In the genomic region with DNA sequence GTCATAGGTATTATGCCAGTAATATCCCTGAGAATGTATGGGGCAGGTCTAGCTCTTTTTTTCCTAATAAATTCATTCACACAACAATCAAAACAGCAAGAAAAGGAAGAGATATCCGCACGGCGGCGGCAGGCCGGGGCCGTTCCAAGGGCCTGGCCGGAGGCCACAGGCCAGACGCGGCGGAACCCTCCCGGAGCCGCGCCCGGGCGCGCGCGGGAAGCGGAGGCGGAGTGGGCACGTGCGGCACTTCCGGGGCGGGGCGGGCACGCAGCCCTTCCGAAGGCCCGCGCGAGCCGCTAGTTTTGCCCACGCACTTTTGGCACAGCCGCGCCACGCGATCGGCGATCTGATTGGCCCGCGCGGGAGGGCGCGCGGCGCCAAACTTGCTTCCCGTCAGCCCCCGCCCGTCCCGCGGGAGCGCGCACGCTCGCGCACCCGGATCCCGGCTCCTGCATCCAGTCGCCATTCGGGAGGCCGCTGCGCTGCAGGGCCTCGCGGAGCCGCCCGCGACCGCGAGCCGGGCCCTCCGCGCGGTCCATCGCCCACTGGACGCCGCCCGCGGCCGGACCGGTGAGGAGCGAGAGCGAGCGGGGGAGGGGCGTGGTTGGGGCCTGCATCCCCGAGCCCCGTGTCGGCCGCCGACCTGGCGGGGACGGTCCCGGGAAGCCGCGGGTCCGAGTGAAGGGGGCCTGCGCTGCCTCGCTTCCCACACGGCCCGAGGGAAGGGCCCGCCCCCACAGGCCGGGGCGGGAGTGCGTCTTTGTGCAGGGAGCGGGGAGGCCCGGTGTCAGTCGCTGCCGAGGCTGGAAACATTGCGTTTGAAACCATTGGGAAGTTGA, we compare ENCODE assay signal across 8 cellular contexts. TPM values are rescaled to one million over a fixed set of nuclear protein-coding genes. Genes with fewer than 3 reads are reported as not detected.
DNase-seq lines count a peak whose midpoint lies in the region; ATAC-seq and TF ChIP-seq lines count a peak whose summit lies in the region.

A gene with protein sequence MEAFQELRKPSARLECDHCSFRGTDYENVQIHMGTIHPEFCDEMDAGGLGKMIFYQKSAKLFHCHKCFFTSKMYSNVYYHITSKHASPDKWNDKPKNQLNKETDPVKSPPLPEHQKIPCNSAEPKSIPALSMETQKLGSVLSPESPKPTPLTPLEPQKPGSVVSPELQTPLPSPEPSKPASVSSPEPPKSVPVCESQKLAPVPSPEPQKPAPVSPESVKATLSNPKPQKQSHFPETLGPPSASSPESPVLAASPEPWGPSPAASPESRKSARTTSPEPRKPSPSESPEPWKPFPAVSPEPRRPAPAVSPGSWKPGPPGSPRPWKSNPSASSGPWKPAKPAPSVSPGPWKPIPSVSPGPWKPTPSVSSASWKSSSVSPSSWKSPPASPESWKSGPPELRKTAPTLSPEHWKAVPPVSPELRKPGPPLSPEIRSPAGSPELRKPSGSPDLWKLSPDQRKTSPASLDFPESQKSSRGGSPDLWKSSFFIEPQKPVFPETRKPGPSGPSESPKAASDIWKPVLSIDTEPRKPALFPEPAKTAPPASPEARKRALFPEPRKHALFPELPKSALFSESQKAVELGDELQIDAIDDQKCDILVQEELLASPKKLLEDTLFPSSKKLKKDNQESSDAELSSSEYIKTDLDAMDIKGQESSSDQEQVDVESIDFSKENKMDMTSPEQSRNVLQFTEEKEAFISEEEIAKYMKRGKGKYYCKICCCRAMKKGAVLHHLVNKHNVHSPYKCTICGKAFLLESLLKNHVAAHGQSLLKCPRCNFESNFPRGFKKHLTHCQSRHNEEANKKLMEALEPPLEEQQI (plus strand): TSS at position 430 of the 839 bp plus-strand sequence. CDS start 9,340 bp downstream, outside the sequence.

- peak within 1 kb of the TSS; percentile 94 for H3K4me3 Mint-ChIP-seq in activated naive CD8-positive, alpha-beta T cell

- peak; percentile 70 for ATAC-seq in HG02623 (IDR thresholded peaks at IDR 0.05; ENCODE audit: unreplicated experiment)
- ATAC-seq in omental fat pad (ENCODE audit: low FRiP score), result peak; percentile 95

- peak; percentile 87 for TF ChIP-seq POLR2A in GM10847 (IDR thresholded peaks at IDR 0.05; ENCODE audit: extremely low read depth, insufficient read length)

- TF ChIP-seq CTCF in omental fat pad (IDR thresholded peaks at IDR 0.05), result no peak

- H3K27ac ChIP-seq in temporal lobe (ENCODE audit: low read depth, low read length), result peak within 1 kb of the TSS; percentile 91

- peaks cover 3% of the 10 kb centered on the region for H3K36me3 Mint-ChIP-seq in activated naive CD8-positive, alpha-beta T cell

- H3K4me1 Mint-ChIP-seq in activated naive CD8-positive, alpha-beta T cell (ENCODE audit: low read depth), result peaks cover 51% of the 10 kb centered on the region

- peak within 1 kb of the TSS; percentile 96 for H3K27ac Mint-ChIP-seq in activated naive CD8-positive, alpha-beta T cell

- no peaks in the 10 kb centered on the region for H3K9me3 Mint-ChIP-seq in activated naive CD8-positive, alpha-beta T cell (ENCODE audit: low read depth)

- H3K27me3 Mint-ChIP-seq in activated naive CD8-positive, alpha-beta T cell, result no peaks in the 10 kb centered on the region

- DNase-seq in NCI-H1092 treated with DMSO at 0.1 percent for 48 hours (lab: John Stamatoyannopoulos, UW) (peak; percentile 97), SKM-1 treated with dmso at 0.1 percent for 144 hours (lab: John Stamatoyannopoulos, UW; ENCODE audit: unreplicated experiment) (peak; percentile 89), glomerular visceral epithelial cell (ENCODE audit: extremely low spot score) (peak; percentile 97), omental fat pad (ENCODE audit: low spot score) (peak; percentile 88)

RNA-seq across cellular contexts. Expression of the gene that starts here (rescaled TPM):
- total RNA-seq in omental fat pad, result 10 to 100 TPM; 10.7 to 21.4 (median 17.3) TPM
- 12.5 TPM for total RNA-seq in temporal lobe

Comparison
In these comparisons a context has a peak if more than half of its experiments do, and no peak if none do; other contexts are left out.
1. Peak in every context shown above with its lines: DNase-seq, ATAC-seq and H3K27ac ChIP-seq.